Comparison of ENCODE assay signal across 17 cellular contexts in the genomic region with DNA sequence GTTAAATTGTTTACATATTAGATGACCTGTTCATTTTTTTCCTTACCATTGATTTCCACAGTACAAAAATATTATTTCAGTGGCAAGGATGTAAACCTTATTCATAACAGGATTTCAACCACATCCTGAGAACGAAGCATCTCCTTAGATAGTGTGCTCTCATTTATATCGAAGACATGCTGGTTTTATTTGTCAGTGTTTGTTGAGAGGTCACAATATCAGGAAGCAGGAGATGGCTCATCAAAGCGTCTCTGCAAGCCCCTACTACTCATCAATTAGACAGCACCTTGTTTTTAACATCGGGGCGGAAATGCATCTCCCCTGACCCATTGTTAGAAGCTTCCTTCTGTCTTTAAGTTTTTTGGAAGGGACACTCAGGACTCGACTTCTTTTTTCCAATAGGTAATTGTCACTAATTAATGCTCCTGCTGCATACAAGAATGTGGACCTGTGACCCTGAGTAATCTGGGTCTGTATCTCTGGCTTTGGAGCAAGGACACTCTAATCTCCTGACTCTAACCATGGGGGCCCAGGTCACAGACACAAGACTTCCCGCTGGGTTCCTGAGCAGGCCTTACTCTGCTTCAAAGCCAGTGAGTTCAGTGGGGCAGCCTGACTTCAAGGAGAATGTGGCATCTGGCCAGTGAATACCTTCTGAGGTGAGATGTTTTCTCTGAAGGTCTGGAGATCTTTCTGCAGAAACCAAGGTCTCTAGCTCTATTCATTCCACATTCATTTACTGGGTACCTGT. TPM values are rescaled to one million over a fixed set of nuclear protein-coding genes. Genes with fewer than 3 reads are reported as not detected.
DNase-seq lines count a peak whose midpoint lies in the region; ATAC-seq, FAIRE-seq and TF ChIP-seq lines count a peak whose summit lies in the region.
"Had no signal": no experiment of that assay in that cellular context is flagged by ENCODE, and none has a peak within 500 bp of the region (broad histone marks: within the 10 kb centered on the region; RNA-seq: fewer than 3 reads in every experiment).

No MANE protein-coding gene starts in this region.

- H3K79me2 ChIP-seq in mesendoderm (ENCODE audit: control insufficient read depth, insufficient read depth, low read length) = no peaks in the 10 kb centered on the region
- no peaks in the 10 kb centered on the region for H3K79me2 ChIP-seq in neural progenitor cell (ENCODE audit: low read depth)

- H2BK5ac ChIP-seq in mesendoderm (ENCODE audit: low read length) = no peak overlapping the region

- no peak overlapping the region for H2AFZ ChIP-seq in neural progenitor cell (replicated peaks)

- H3K4me2 ChIP-seq in mesendoderm (ENCODE audit: low read length) (no peak overlapping the region), neural progenitor cell (no peak overlapping the region)
- H3K4me2 ChIP-seq: A549 had no signal

- no peak for TF ChIP-seq POLR2A in H54 (IDR thresholded peaks at IDR 0.05; ENCODE audit: low read depth, low read length)
- TF ChIP-seq POLR2A in body of pancreas (IDR thresholded peaks at IDR 0.05) = no peak

- no peak overlapping the region for H2AK5ac ChIP-seq in mesendoderm (ENCODE audit: low read length)

- no peak overlapping the region for H3K27ac Mint-ChIP-seq in stimulated activated effector memory CD8-positive, alpha-beta T cell treated with anti-CD3 and anti-CD28 coated beads, Interleukin-12 subunit alpha, Interleukin-12 subunit beta, amount 100 ng/mL, for 72 hours
- H3K27ac Mint-ChIP-seq in neural progenitor cell = no peak overlapping the region

- no peaks in the 10 kb centered on the region for H3K4me1 Mint-ChIP-seq in stimulated activated effector memory CD8-positive, alpha-beta T cell treated with anti-CD3 and anti-CD28 coated beads, Interleukin-12 subunit alpha, Interleukin-12 subunit beta, amount 100 ng/mL, for 72 hours
- peaks cover 8% of the 10 kb centered on the region for H3K4me1 Mint-ChIP-seq in neural progenitor cell
- H3K4me1 Mint-ChIP-seq: CD8-positive, alpha-beta memory T cell had no signal

- TF ChIP-seq CTCF in body of pancreas (IDR thresholded peaks at IDR 0.05) (no peak), neural progenitor cell (IDR thresholded peaks at IDR 0.05) (no peak)

- no peaks in the 10 kb centered on the region for H3F3A ChIP-seq in neural progenitor cell (ENCODE audit: low read depth)

- H3K27me3 ChIP-seq in body of pancreas (no peaks in the 10 kb centered on the region), mesendoderm (ENCODE audit: insufficient read depth, low read length, poor library complexity) (no peaks in the 10 kb centered on the region), neural progenitor cell (no peaks in the 10 kb centered on the region)
- H3K27me3 ChIP-seq: BE2C had no signal

- intact Hi-C loops in body of pancreas (cut with DNase I) = no loop called here

- H3K9ac ChIP-seq in mesendoderm (ENCODE audit: low read length) = no peak overlapping the region
- no peak overlapping the region for H3K9ac ChIP-seq in neural progenitor cell

- H3K36me3 ChIP-seq in body of pancreas (replicated peaks in 1 of 2; ENCODE audit: insufficient read depth in 1 of 2, low read depth in 2 of 2) = no peaks in the 10 kb centered on the region
- no peaks in the 10 kb centered on the region for H3K36me3 ChIP-seq in mesendoderm (ENCODE audit: control insufficient read depth, insufficient read depth, low read length)
- no peaks in the 10 kb centered on the region for H3K36me3 ChIP-seq in neural progenitor cell
- H3K36me3 ChIP-seq: BE2C, HAP-1 had no signal

- H3K23ac ChIP-seq in mesendoderm (ENCODE audit: low read length) = no peak overlapping the region

- H3K4me3 Mint-ChIP-seq in stimulated activated effector memory CD8-positive, alpha-beta T cell treated with anti-CD3 and anti-CD28 coated beads, Interleukin-12 subunit alpha, Interleukin-12 subunit beta, amount 100 ng/mL, for 72 hours = no peak overlapping the region
- H3K4me3 Mint-ChIP-seq in neural progenitor cell = no peak overlapping the region
- H3K4me3 Mint-ChIP-seq: CD8-positive, alpha-beta memory T cell had no signal

- H3K27ac ChIP-seq in body of pancreas (no peak overlapping the region), mesendoderm (ENCODE audit: low read depth, low read length) (no peak overlapping the region), neural progenitor cell (no peak overlapping the region)
- H3K27ac ChIP-seq: A549, HL-60 had no signal

- DNase-seq in H54 (ENCODE audit: insufficient read length, low spot score) = no peak
- peak in 3 of 4 donors; percentile 22 to 35 (median 30) for DNase-seq in body of pancreas
- peak; percentile 72 for DNase-seq in mesendoderm
- DNase-seq in stimulated activated effector memory CD8-positive, alpha-beta T cell treated with anti-CD3 and anti-CD28 coated beads, Interleukin-12 subunit alpha, Interleukin-12 subunit beta, amount 100 ng/mL, for 72 hours (ENCODE audit: low spot score in 2 of 2) = no peak
- DNase-seq in neural progenitor cell (ENCODE audit: low spot score) = no peak
- DNase-seq: BE2C; Calu3; CD8-positive, alpha-beta memory T cell; DMS 273 treated with DMSO at 0.1 percent for 48 hours; GOT3 had no signal

- H3K36me3 Mint-ChIP-seq in stimulated activated effector memory CD8-positive, alpha-beta T cell treated with anti-CD3 and anti-CD28 coated beads, Interleukin-12 subunit alpha, Interleukin-12 subunit beta, amount 100 ng/mL, for 72 hours = no peaks in the 10 kb centered on the region
- H3K36me3 Mint-ChIP-seq in neural progenitor cell = no peaks in the 10 kb centered on the region
- H3K36me3 Mint-ChIP-seq: CD8-positive, alpha-beta memory T cell had no signal

- 55 to 58% methylated on average over 7 of the region's 7 CpGs for WGBS in body of pancreas, 2 donors
- no CpG with 5 or more reads among the region's 7 CpGs for WGBS in mesendoderm (ENCODE audit: extremely low coverage, insufficient coverage, low lambda C conversion rate)

- peak; percentile 33 for FAIRE-seq in H54 (lab: Jason Lieb, UNC)
- FAIRE-seq: A549, GM12878 had no signal

- no peaks in the 10 kb centered on the region for H3K79me1 ChIP-seq in mesendoderm (ENCODE audit: low read length)

- no peaks in the 10 kb centered on the region for H3K9me3 Mint-ChIP-seq in stimulated activated effector memory CD8-positive, alpha-beta T cell treated with anti-CD3 and anti-CD28 coated beads, Interleukin-12 subunit alpha, Interleukin-12 subunit beta, amount 100 ng/mL, for 72 hours
- H3K9me3 Mint-ChIP-seq in neural progenitor cell = no peaks in the 10 kb centered on the region
- H3K9me3 Mint-ChIP-seq: CD8-positive, alpha-beta memory T cell had no signal

- no peaks in the 10 kb centered on the region for H4K20me1 ChIP-seq in neural progenitor cell (ENCODE audit: low read depth)

- no peak overlapping the region for H3K4ac ChIP-seq in mesendoderm (ENCODE audit: low read depth, low read length)

- peaks cover 2% of the 10 kb centered on the region for H3K27me3 Mint-ChIP-seq in neural progenitor cell (ENCODE audit: insufficient read depth, low read depth)

- ATAC-seq in body of pancreas (no peak), GM21528 (IDR thresholded peaks at IDR 0.05; ENCODE audit: low FRiP score, unreplicated experiment) (no peak), HG02938 (IDR thresholded peaks at IDR 0.05; ENCODE audit: unreplicated experiment) (no peak), GM21576 (IDR thresholded peaks at IDR 0.05; ENCODE audit: unreplicated experiment) (no peak)
- ATAC-seq in stimulated activated effector memory CD8-positive, alpha-beta T cell treated with anti-CD3 and anti-CD28 coated beads, Interleukin-12 subunit alpha, Interleukin-12 subunit beta, amount 100 ng/mL, for 72 hours = peak; percentile 28
- ATAC-seq: A549, GM12878 had no signal

- no peak overlapping the region for H3K18ac ChIP-seq in mesendoderm (ENCODE audit: low read length)

- H3K9me3 ChIP-seq in body of pancreas (no peaks in the 10 kb centered on the region), neural progenitor cell (ENCODE audit: low read depth) (no peaks in the 10 kb centered on the region)
- H3K9me3 ChIP-seq: A549, BE2C, HAP-1 had no signal

- no peak overlapping the region for H3K56ac ChIP-seq in mesendoderm (ENCODE audit: low read length)

- no peak overlapping the region for H4K8ac ChIP-seq in mesendoderm (ENCODE audit: low read depth, low read length)

- H2BK120ac ChIP-seq in mesendoderm (ENCODE audit: low read depth, low read length) = no peak overlapping the region

- H4K5ac ChIP-seq in mesendoderm (ENCODE audit: low read length) = no peak overlapping the region

- H2BK15ac ChIP-seq in mesendoderm (replicated peaks; ENCODE audit: low read depth) = no peak overlapping the region

- H3K4me1 ChIP-seq in body of pancreas (peaks cover 21% of the 10 kb centered on the region), mesendoderm (ENCODE audit: control insufficient read depth, low read depth, low read length) (no peaks in the 10 kb centered on the region), neural progenitor cell (peaks cover 12% of the 10 kb centered on the region)
- H3K4me1 ChIP-seq: A549, BE2C had no signal

- H3K4me3 ChIP-seq in body of pancreas (no peak overlapping the region), mesendoderm (ENCODE audit: low read length) (no peak overlapping the region), neural progenitor cell (no peak overlapping the region)
- H3K4me3 ChIP-seq: A549, GM12878, HAP-1 had no signal

RNA-seq across cellular contexts. Expression of gene MECOM, which starts 50.3 kb away (rescaled TPM):
- total RNA-seq in body of pancreas (10 to 100 TPM; 47.5 to 58.1 TPM), neural progenitor cell (ENCODE audit: low replicate concordance) (5.2 and 7.8 TPM in 2 replicates)
- polyA plus RNA-seq in mesendoderm (2013, experiment 1 of 2) = 0.94 TPM
- 0.74 TPM for polyA plus RNA-seq in mesendoderm (2013, experiment 2 of 2)
- total RNA-seq: CD8-positive, alpha-beta memory T cell had no signal
- polyA plus RNA-seq: CD8-positive, alpha-beta memory T cell; GM12878 had no signal

Comparison
In these comparisons a context has a peak if more than half of its experiments do, and no peak if none do; other contexts are left out.
1. DNase-seq: peak in body of pancreas (3 of 4) and mesendoderm (single experiment); none in H54 (single experiment), stimulated activated effector memory CD8-positive, alpha-beta T cell treated with anti-CD3 and anti-CD28 coated beads, Interleukin-12 subunit alpha, Interleukin-12 subunit beta, amount 100 ng/mL, for 72 hours (0 of 2) and neural progenitor cell (single experiment).